ENCODE assay signal across 16 cellular contexts in the genomic region with DNA sequence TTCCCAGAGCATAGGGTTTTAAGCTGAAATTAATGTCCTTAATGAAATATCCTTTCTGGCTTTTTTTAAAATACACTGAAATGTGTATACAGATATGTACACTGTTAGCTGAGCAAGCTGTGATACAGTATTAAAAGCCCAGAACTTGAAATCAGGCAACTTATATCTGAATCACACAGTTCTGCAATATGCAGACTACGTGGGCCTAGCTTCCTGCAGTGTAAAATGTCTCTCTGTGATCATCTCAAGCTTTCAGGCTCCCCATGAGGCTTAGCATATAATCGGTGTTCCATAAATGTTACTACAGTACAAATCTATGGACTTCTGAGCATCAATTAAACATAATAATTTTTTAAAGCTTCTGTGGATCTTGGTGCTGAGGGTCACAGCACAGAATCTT. TPM values are rescaled to one million over a fixed set of nuclear protein-coding genes. Genes with fewer than 3 reads are reported as not detected.
DNase-seq lines count a peak whose midpoint lies in the region; ATAC-seq, FAIRE-seq and TF ChIP-seq lines count a peak whose summit lies in the region.
"Had no signal": no experiment of that assay in that cellular context is flagged by ENCODE, and none has a peak within 500 bp of the region (broad histone marks: within the 10 kb centered on the region; RNA-seq: fewer than 3 reads in every experiment).

No MANE protein-coding gene starts in this region.

- H3K4me2 ChIP-seq in IMR-90 (ENCODE audit: low read depth, low read length) = peak overlapping the region; percentile 23; the same call in 1 of the 2 replicates

- in situ Hi-C loops in IMR-90 (cut with MboI; ENCODE audit: low sequenced_read_pairs) = no loop called here

- no TSS peak for BruUV-seq in IMR-90 (replicated peaks; lab: Mats Ljungman, UMichigan)

- dilution Hi-C loops in IMR-90 (cut with HindIII; ENCODE audit: low sequenced_read_pairs, unreplicated experiment) = no loop called here

- no peak overlapping the region for H3K56ac ChIP-seq in IMR-90 (ENCODE audit: extremely low read depth, insufficient read depth, low read length)

- H2AK9ac ChIP-seq in IMR-90 (replicated peaks; ENCODE audit: low read depth, low read length, poor library complexity) = no peak overlapping the region

- H3K4me1 ChIP-seq in IMR-90 (ENCODE audit: control insufficient read depth, insufficient read depth, low read length) (peaks cover 22% of the 10 kb centered on the region), kidney (ENCODE audit: control insufficient read depth in 1 of 2, insufficient read depth in 1 of 2, low read depth in 1 of 2, low read length in 2 of 2) (no peaks in the 10 kb centered on the region)

- TF ChIP-seq CTCF in IMR-90 (conservative IDR thresholded peaks at IDR 0.05; ENCODE audit: low read depth, low read length) = no peak
- TF ChIP-seq CTCF in kidney (IDR thresholded peaks at IDR 0.05; ENCODE audit: borderline replicate concordance, extremely low read depth, insufficient read depth) = no peak

- no CpG with 5 or more reads among the region's 2 CpGs for WGBS in IMR-90 (ENCODE audit: extremely low coverage in 2 of 2, insufficient read length in 1 of 2), 2 experiments

- H3K27me3 ChIP-seq in IMR-90 (ENCODE audit: control insufficient read depth, insufficient read depth, low read length) = no peaks in the 10 kb centered on the region

- no peaks in the 10 kb centered on the region for H4K20me1 ChIP-seq in IMR-90 (ENCODE audit: insufficient read depth, low read length)

- H2BK15ac ChIP-seq in IMR-90 (ENCODE audit: low read depth, low read length) = peak overlapping the region; percentile 68; the same call in 2 of the 3 replicates

- H3K4me3 ChIP-seq in IMR-90 (ENCODE audit: insufficient read depth, low read depth, low read length) = no peak overlapping the region
- H3K4me3 ChIP-seq in kidney (ENCODE audit: low read length in 2 of 2) = no peak overlapping the region
- H3K4me3 ChIP-seq: skin epidermis had no signal

- peak overlapping the region; percentile 24; the same call in 1 of the 2 replicates for H3K9ac ChIP-seq in IMR-90 (ENCODE audit: low read depth, low read length)
- H3K9ac ChIP-seq in kidney (ENCODE audit: low read length in 2 of 2) = no peak overlapping the region

- H3K14ac ChIP-seq in IMR-90 (replicated peaks; ENCODE audit: low read depth, low read length) = peak overlapping the region; percentile 85

- peak overlapping the region; percentile 22; the same call in 1 of the 2 replicates for H3K27ac ChIP-seq in IMR-90 (ENCODE audit: insufficient read depth, low read length)
- peak overlapping the region; percentile 84 for H3K27ac ChIP-seq in caudate nucleus (ENCODE audit: low read depth, low read length)
- peak overlapping the region; percentile 79 for H3K27ac ChIP-seq in temporal lobe (ENCODE audit: low read depth, low read length)
- H3K27ac ChIP-seq in kidney (ENCODE audit: low read depth in 2 of 2, low read length in 2 of 2) = no peak overlapping the region
- H3K27ac ChIP-seq: RWPE1, skin epidermis had no signal

- H3K23ac ChIP-seq in IMR-90 (ENCODE audit: low read depth, low read length) = peak overlapping the region; percentile 72

- peak overlapping the region; percentile 54; the same call in 1 of the 2 replicates for H4K91ac ChIP-seq in IMR-90 (ENCODE audit: insufficient read depth, low read depth, low read length)

- intact Hi-C loops in IMR-90 (cut with micrococcal nuclease) = no loop called here
- intact Hi-C loops in kidney (cut with DNase I) = no loop called here

- TF ChIP-seq POLR2A in IMR-90 (IDR thresholded peaks at IDR 0.05; ENCODE audit: low read depth, low read length) = no peak

- H3K36me3 Mint-ChIP-seq in activated naive CD4-positive, alpha-beta T cell treated with anti-CD3 and anti-CD28 coated beads, Interleukin-2, amount 50 U/mL, for 24 hours = no peaks in the 10 kb centered on the region
- H3K36me3 Mint-ChIP-seq: immature natural killer cell had no signal

- peak overlapping the region; percentile 95 for H3K27ac Mint-ChIP-seq in activated naive CD4-positive, alpha-beta T cell treated with anti-CD3 and anti-CD28 coated beads, Interleukin-2, amount 50 U/mL, for 24 hours
- H3K27ac Mint-ChIP-seq: immature natural killer cell had no signal

- peak overlapping the region; percentile 9 to 78; a peak in 3 of 4 replicates for H4K8ac ChIP-seq in IMR-90 (ENCODE audit: low read depth in 2 of 2, low read length in 2 of 2)

- peaks cover 30% of the 10 kb centered on the region for H3K4me1 Mint-ChIP-seq in activated naive CD4-positive, alpha-beta T cell treated with anti-CD3 and anti-CD28 coated beads, Interleukin-2, amount 50 U/mL, for 24 hours
- H3K4me1 Mint-ChIP-seq: immature natural killer cell had no signal

- no peaks in the 10 kb centered on the region for H3K9me3 Mint-ChIP-seq in activated naive CD4-positive, alpha-beta T cell treated with anti-CD3 and anti-CD28 coated beads, Interleukin-2, amount 50 U/mL, for 24 hours
- H3K9me3 Mint-ChIP-seq: immature natural killer cell; T-helper 1 cell treated with Interleukin-12 subunit alpha and Interleukin-12 subunit beta and Interleukin-4 antibody, amounts not matched to agents 30 μg/mL and 1 μg/mL, for 36 hours had no signal

- POLR2A ChIA-PET in IMR-90 (lab: Charles Lee; ENCODE audit: unreplicated experiment) = no interaction called here

- H3K36me3 ChIP-seq in IMR-90 (ENCODE audit: control insufficient read depth, insufficient read depth, low read length) = no peaks in the 10 kb centered on the region
- no peaks in the 10 kb centered on the region for H3K36me3 ChIP-seq in kidney (ENCODE audit: control insufficient read depth in 1 of 2, insufficient read depth in 2 of 2, low read length in 2 of 2)

- no peak for FAIRE-seq in kidney (lab: Jason Lieb, UNC)

- no peak overlapping the region for H2AFZ ChIP-seq in IMR-90 (replicated peaks; ENCODE audit: low read length, poor library complexity)

- H2AK5ac ChIP-seq in IMR-90 (ENCODE audit: low read depth, low read length) = no peak overlapping the region

- no peak for DNase-seq in activated naive CD4-positive, alpha-beta T cell (lab: John Stamatoyannopoulos, UW)
- DNase-seq in IMR-90 = peak; percentile 23
- DNase-seq in caudate nucleus (lab: John Stamatoyannopoulos, UW) = peak in 4 of 61 donors; percentile 17 to 64 (median 40)
- no peak for DNase-seq in kidney
- DNase-seq: activated gamma-delta T cell, DMS53, immature natural killer cell, mesendoderm, NCI-H774 had no signal

- peaks cover 4% of the 10 kb centered on the region; the same call in 1 of the 2 replicates for H3K9me1 ChIP-seq in IMR-90 (ENCODE audit: insufficient read depth, low read length)

- peak overlapping the region; percentile 93 for H2BK120ac ChIP-seq in IMR-90 (ENCODE audit: low read depth, low read length)

- H3K27me3 Mint-ChIP-seq in activated naive CD4-positive, alpha-beta T cell treated with anti-CD3 and anti-CD28 coated beads, Interleukin-2, amount 50 U/mL, for 24 hours = no peaks in the 10 kb centered on the region

- peaks cover 0 to 2% of the 10 kb centered on the region in 2 experiments; a peak in 1 of 4 replicates for H3K79me1 ChIP-seq in IMR-90 (ENCODE audit: low read depth in 1 of 2, low read length in 2 of 2)

- H3K4ac ChIP-seq in IMR-90 (ENCODE audit: low read depth, low read length) = peak overlapping the region; percentile 74; the same call in 1 of the 2 replicates

- H2BK5ac ChIP-seq in IMR-90 (ENCODE audit: low read depth, low read length, poor library complexity, severe bottlenecking) = peak overlapping the region; percentile 95

- peak overlapping the region; percentile 91 for H2BK20ac ChIP-seq in IMR-90 (ENCODE audit: low read depth, low read length)

- no peaks in the 10 kb centered on the region for H3K9me3 ChIP-seq in IMR-90 (ENCODE audit: control insufficient read depth, insufficient read depth, low read length)
- no peaks in the 10 kb centered on the region for H3K9me3 ChIP-seq in kidney (ENCODE audit: control insufficient read depth in 1 of 2, low read length in 2 of 2)

- peak overlapping the region; percentile 85; the same call in 1 of the 2 replicates for H3K18ac ChIP-seq in IMR-90 (ENCODE audit: low read depth, low read length)

- no peak for TF ChIP-seq RAD21 in IMR-90 (IDR thresholded peaks at IDR 0.05; ENCODE audit: low read length)

- CTCF ChIA-PET in IMR-90 (lab: Yijun Ruan, JAX) = interaction anchor here (0.7 to 1.4 kb wide), 3 partner anchors 23 to 57 kb away, joined by 3 to 5 read pairs (median 4); no protein-coding TSS in a partner anchor

- ATAC-seq in IMR-90 (ENCODE audit: low read depth) (peak; percentile 46), HG03439 (IDR thresholded peaks at IDR 0.05; ENCODE audit: unreplicated experiment) (no peak), HG03354 (IDR thresholded peaks at IDR 0.05; ENCODE audit: poor library complexity, severe bottlenecking, unreplicated experiment) (no peak)

- H4K5ac ChIP-seq in IMR-90 (ENCODE audit: low read depth, low read length) = peak overlapping the region; percentile 42

- H3K4me3 Mint-ChIP-seq in activated naive CD4-positive, alpha-beta T cell treated with anti-CD3 and anti-CD28 coated beads, Interleukin-2, amount 50 U/mL, for 24 hours = peak overlapping the region; percentile 81
- H3K4me3 Mint-ChIP-seq: immature natural killer cell; T-helper 1 cell treated with Interleukin-12 subunit alpha and Interleukin-12 subunit beta and Interleukin-4 antibody, amounts not matched to agents 30 μg/mL and 1 μg/mL, for 36 hours had no signal

TF ChIP-seq in IMR-90, 13 proteins besides CTCF, POLR2A, EP300 and RAD21:
- TF ChIP-seq, protein P1, sequence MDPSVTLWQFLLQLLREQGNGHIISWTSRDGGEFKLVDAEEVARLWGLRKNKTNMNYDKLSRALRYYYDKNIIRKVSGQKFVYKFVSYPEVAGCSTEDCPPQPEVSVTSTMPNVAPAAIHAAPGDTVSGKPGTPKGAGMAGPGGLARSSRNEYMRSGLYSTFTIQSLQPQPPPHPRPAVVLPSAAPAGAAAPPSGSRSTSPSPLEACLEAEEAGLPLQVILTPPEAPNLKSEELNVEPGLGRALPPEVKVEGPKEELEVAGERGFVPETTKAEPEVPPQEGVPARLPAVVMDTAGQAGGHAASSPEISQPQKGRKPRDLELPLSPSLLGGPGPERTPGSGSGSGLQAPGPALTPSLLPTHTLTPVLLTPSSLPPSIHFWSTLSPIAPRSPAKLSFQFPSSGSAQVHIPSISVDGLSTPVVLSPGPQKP (IDR thresholded peaks at IDR 0.05; ENCODE audit: borderline replicate concordance, low read depth, low read length) = no peak
- TF ChIP-seq NFE2L2 (IDR thresholded peaks at IDR 0.05; ENCODE audit: low read depth, low read length) = no peak
TF ChIP-seq in IMR-90: peak in this region for 0.

RNA-seq across cellular contexts. Expression of gene FBXO15, which starts 8.2 kb away (rescaled TPM):
- total RNA-seq in IMR-90 (2012; rRNA removed) (0.90 and 1.1 TPM in 2 replicates), temporal lobe (2.2 TPM), kidney (3.5 TPM)
- polyA plus RNA-seq in IMR-90 (2012; rRNA removed) (1.5 and 2.0 TPM in 2 replicates), kidney (ENCODE audit: insufficient read depth, low read depth, low replicate concordance) (9.1 TPM)
- polyA plus RNA-seq in IMR-90 (2012; cell fraction: cytosol; rRNA removed) = 0.51 and 0.62 TPM in 2 replicates
- 0.67 and 6.4 TPM in 2 replicates for polyA plus RNA-seq in IMR-90 (2012; cell fraction: nucleus; rRNA removed; ENCODE audit: low replicate concordance)

RNA-seq across cellular contexts. Expression of gene TIMM21, which starts 8.9 kb away (rescaled TPM):
- total RNA-seq in IMR-90 (2012; rRNA removed) (41.9 and 42.8 TPM in 2 replicates), temporal lobe (28.8 TPM), kidney (28.5 TPM)
- polyA plus RNA-seq in IMR-90 (2012; rRNA removed) (41.5 and 52.7 TPM in 2 replicates), kidney (ENCODE audit: insufficient read depth, low read depth, low replicate concordance) (77.4 TPM)
- 11.2 and 15.8 TPM in 2 replicates for polyA plus RNA-seq in IMR-90 (2012; cell fraction: cytosol; rRNA removed)
- 7.0 and 45.7 TPM in 2 replicates for polyA plus RNA-seq in IMR-90 (2012; cell fraction: nucleus; rRNA removed; ENCODE audit: low replicate concordance)

Comparison
In these comparisons a context has a peak if more than half of its experiments do, and no peak if none do; other contexts are left out.
1. H3K27ac ChIP-seq: peak in IMR-90 (single experiment), caudate nucleus (single experiment) and temporal lobe (single experiment); none in kidney (0 of 2).